ENCODE assay signal across 1 cellular context in genomic region chr12:57454566-57455373, GRCh38.
A peak's percentile ranks its signal among the peaks of the same experiment; 100 is the strongest.
TF ChIP-seq lines count a peak whose summit lies in the region.

TSS of gene INHBE (plus strand) at chr12:57455307. CDS start at chr12:57455537, 230 bp downstream.

TF ChIP-seq in HepG2, 621 proteins besides CTCF, POLR2A, EP300 and RAD21 (continued from another document and continues in another):
- TF ChIP-seq MLXIP (CRISPR knock-in tag; IDR thresholded peaks at IDR 0.05; ENCODE audit: borderline replicate concordance) (peak; percentile 51; the same call in 1 of the 2 replicates), PHF20 (CRISPR knock-in tag; IDR thresholded peaks at IDR 0.05) (no peak; the same call in 1 of the 2 replicates), IRF2 (CRISPR knock-in tag; IDR thresholded peaks at IDR 0.05) (peak; percentile 55; the same call in 1 of the 2 replicates), ZMYM4 (CRISPR knock-in tag; IDR thresholded peaks at IDR 0.05) (peak; percentile 76; the same call in 1 of the 2 replicates), JUNB (CRISPR knock-in tag; IDR thresholded peaks at IDR 0.05; ENCODE audit: borderline replicate concordance) (peak; percentile 54; the same call in 1 of the 2 replicates), FUBP1 (CRISPR knock-in tag; IDR thresholded peaks at IDR 0.05; ENCODE audit: borderline replicate concordance) (peak; percentile 27; the same call in 1 of the 2 replicates), NFKBIZ (CRISPR knock-in tag; IDR thresholded peaks at IDR 0.05) (peak; percentile 62; the same call in 1 of the 2 replicates), ATF4 (CRISPR knock-in tag; IDR thresholded peaks at IDR 0.05) (peak; percentile 46 to 99; a peak in 3 of 4 replicates), E2F1 (CRISPR knock-in tag; IDR thresholded peaks at IDR 0.05) (no peak), AFF4 (CRISPR knock-in tag; IDR thresholded peaks at IDR 0.05) (no peak), ZSCAN12 (CRISPR knock-in tag; IDR thresholded peaks at IDR 0.05) (no peak), ZNF382 (CRISPR knock-in tag; IDR thresholded peaks at IDR 0.05; ENCODE audit: borderline replicate concordance) (no peak), MEIS1 (CRISPR knock-in tag; IDR thresholded peaks at IDR 0.05; ENCODE audit: borderline replicate concordance) (peak; percentile 96), POLR2G (IDR thresholded peaks at IDR 0.05; ENCODE audit: low read depth, low read length) (peak; percentile 69), EED (CRISPR knock-in tag; IDR thresholded peaks at IDR 0.05) (no peak), SNAPC4 (CRISPR knock-in tag; IDR thresholded peaks at IDR 0.05) (no peak), TBP (CRISPR knock-in tag; IDR thresholded peaks at IDR 0.05) (no peak), FLYWCH1 (CRISPR knock-in tag; IDR thresholded peaks at IDR 0.05) (no peak), ATRX (CRISPR knock-in tag; IDR thresholded peaks at IDR 0.05; ENCODE audit: borderline replicate concordance) (no peak), TFDP2 (CRISPR knock-in tag; IDR thresholded peaks at IDR 0.05) (peak; percentile 65), LRRFIP1 (CRISPR knock-in tag; conservative IDR thresholded peaks at IDR 0.05) (no peak), ZNF326 (CRISPR knock-in tag; IDR thresholded peaks at IDR 0.05; ENCODE audit: borderline replicate concordance) (no peak), ARID2 (CRISPR knock-in tag; IDR thresholded peaks at IDR 0.05; ENCODE audit: borderline replicate concordance) (peak; percentile 62; the same call in 1 of the 2 replicates), KDM4B (CRISPR knock-in tag; IDR thresholded peaks at IDR 0.05) (peak; percentile 79; the same call in 1 of the 2 replicates), NFE2L1 (CRISPR knock-in tag; IDR thresholded peaks at IDR 0.05; ENCODE audit: borderline replicate concordance) (no peak), ATF3 (CRISPR knock-in tag; IDR thresholded peaks at IDR 0.05) (peak; percentile 99), ZNF777 (CRISPR knock-in tag; IDR thresholded peaks at IDR 0.05) (0 out of 2 replicates have a peak, but pooled peaks have one; percentile 10), BRD4 (CRISPR knock-in tag; IDR thresholded peaks at IDR 0.05) (peak; percentile 43; the same call in 1 of the 2 replicates), KLF9 (CRISPR knock-in tag; IDR thresholded peaks at IDR 0.05; ENCODE audit: low read depth) (peak; percentile 69; the same call in 1 of the 2 replicates), CBX5 (CRISPR knock-in tag; IDR thresholded peaks at IDR 0.05; ENCODE audit: borderline replicate concordance) (0 out of 2 replicates have a peak, but pooled peaks have one; percentile 62)
